20 cellular contexts compared by ENCODE assay signal in genomic region chr22:19820880-19821522, GRCh38. TPM values are rescaled to one million over a fixed set of nuclear protein-coding genes. Genes with fewer than 3 reads are reported as not detected.
DNase-seq lines count a peak whose midpoint lies in the region; ATAC-seq and TF ChIP-seq lines count a peak whose summit lies in the region.
"Had no signal": no experiment of that assay in that cellular context is flagged by ENCODE, and none has a peak within 500 bp of the region (broad histone marks: within the 10 kb centered on the region; RNA-seq: fewer than 3 reads in every experiment).

No MANE protein-coding gene starts in this region.

- WGBS in stomach, 5 donors, result 89 to 99% (median 94%) methylated on average over 13 to 18 of the region's 18 CpGs

- peaks cover 0 to 7% (median 0%) of the 10 kb centered on the region in 4 donors for H3K4me1 ChIP-seq in stomach
- H3K4me1 ChIP-seq: parathyroid adenoma, uterus had no signal

- H3K27me3 ChIP-seq in stomach, result no peaks in the 10 kb centered on the region
- H3K27me3 ChIP-seq: SJSA1, uterus had no signal

- TF ChIP-seq CTCF in stomach (IDR thresholded peaks at IDR 0.05), result no peak

- no peak for ATAC-seq in HG03095 (IDR thresholded peaks at IDR 0.05; ENCODE audit: unreplicated experiment)
- ATAC-seq: GM12878, left cardiac atrium, mucosa of descending colon had no signal

- no peaks in the 10 kb centered on the region for H3K9me3 ChIP-seq in stomach
- H3K9me3 ChIP-seq: mucosa of descending colon, SJSA1, uterus had no signal

- H3K27ac ChIP-seq in stomach, result no peak overlapping the region
- H3K27ac ChIP-seq: parathyroid adenoma, SJSA1, uterus had no signal

- DNase-seq in activated effector memory CD4-positive, alpha-beta T cell treated with anti-CD3 and anti-CD28 coated beads, Interleukin-2, amount 50 U/mL, for 16 hours, result peak; percentile 58
- no peak for DNase-seq in activated effector memory CD4-positive, alpha-beta T cell treated with Interleukin-2 at 50 U/mL for 16 hours
- peak; percentile 6 for DNase-seq in activated CD8-positive, alpha-beta memory T cell treated with anti-CD3 and anti-CD28 coated beads, Interleukin-2, amount 50 U/mL, for 4 hours
- DNase-seq in iPS-NIHi7 (ENCODE audit: extremely low spot score), result peak; percentile 58
- peak; percentile 19 for DNase-seq in stomach
- no peak for DNase-seq in HuH-7.5 (ENCODE audit: low spot score)
- no peak for DNase-seq in T-helper 1 cell
- DNase-seq: ACHN; activated CD4-positive, alpha-beta memory T cell treated with anti-CD3 and anti-CD28 coated beads for 36 hours; activated gamma-delta T cell treated with Interleukin-2 at 50 U/mL for 16 hours; dermis blood vessel endothelial cell; left cardiac atrium; NCI-H1092; NCI-H2171 treated with DMSO at 0.1 percent for 48 hours; uterus had no signal

- TF ChIP-seq POLR2A in stomach (IDR thresholded peaks at IDR 0.05), result no peak

- no peak overlapping the region for H3K4me3 ChIP-seq in stomach
- H3K4me3 ChIP-seq: GM12878, mucosa of descending colon, SJSA1, uterus had no signal

- intact Hi-C loops in stomach (cut with DNase I; ENCODE audit: low total_unique reads), result no loop called here

- H3K36me3 ChIP-seq in stomach, result peaks cover 0 to 8% (median 3%) of the 10 kb centered on the region in 4 donors
- H3K36me3 ChIP-seq: SJSA1, uterus had no signal

- no peak for TF ChIP-seq EP300 in stomach (IDR thresholded peaks at IDR 0.05)

RNA-seq across cellular contexts. Expression of gene GNB1L, which starts 33.7 kb away (rescaled TPM):
- total RNA-seq in stomach, result 1 to 10 TPM in 2 of 5 donors, under 1 TPM in 2, not detected in 1; 0.29 to 4.1 (median 1.7) TPM
- 1 to 10 TPM; 1.8 to 6.8 (median 3.2) TPM for polyA plus RNA-seq in stomach

RNA-seq across cellular contexts. Expression of gene RTL10, which starts 33.7 kb away (rescaled TPM):
- 10 to 100 TPM in 2 of 5 donors, 1 to 10 TPM in 3; 1.7 to 28.1 (median 8.7) TPM for total RNA-seq in stomach
- polyA plus RNA-seq in stomach, result 10 to 100 TPM in 1 of 3 donors, 1 to 10 TPM in 2; 5.2 to 12.1 (median 5.8) TPM

Comparison
In these comparisons a context has a peak if more than half of its experiments do, and no peak if none do; other contexts are left out.
1. DNase-seq: peak in activated effector memory CD4-positive, alpha-beta T cell treated with anti-CD3 and anti-CD28 coated beads, Interleukin-2, amount 50 U/mL, for 16 hours (single experiment), activated CD8-positive, alpha-beta memory T cell treated with anti-CD3 and anti-CD28 coated beads, Interleukin-2, amount 50 U/mL, for 4 hours (single experiment), iPS-NIHi7 (single experiment) and stomach (single experiment); none in activated effector memory CD4-positive, alpha-beta T cell treated with Interleukin-2 at 50 U/mL for 16 hours (single experiment), HuH-7.5 (single experiment) and T-helper 1 cell (0 of 5).